ENCODE assay signal across 8 cellular contexts in genomic region chr19:2782936-2783780, GRCh38. TPM values are rescaled to one million over a fixed set of nuclear protein-coding genes. Genes with fewer than 3 reads are reported as not detected.
DNase-seq lines count a peak whose midpoint lies in the region; ATAC-seq and TF ChIP-seq lines count a peak whose summit lies in the region.

Gene SGTA (minus strand): TSS chr19:2783273. CDS start chr19:2769068, 14,205 bp downstream.

- intact Hi-C loops in breast epithelium (cut with DNase I; ENCODE audit: low total_unique reads), result loop anchor here (5.0 kb wide), 1 partner anchor 1536 kb away; the partner anchor contains the start of gene MIDN

- H3K27me3 ChIP-seq in AG04450 (ENCODE audit: control insufficient read depth, insufficient read depth, low read length) (no peaks in the 10 kb centered on the region), breast epithelium (no peaks in the 10 kb centered on the region), skeletal muscle tissue (ENCODE audit: control insufficient read depth in 3 of 3, insufficient read depth in 3 of 3, low read length in 3 of 3) (no peaks in the 10 kb centered on the region)

- peak; percentile 62 for ATAC-seq in GM18870 (IDR thresholded peaks at IDR 0.05; ENCODE audit: unreplicated experiment)
- ATAC-seq in HG03135 (IDR thresholded peaks at IDR 0.05; ENCODE audit: unreplicated experiment), result peak; percentile 78

- no peaks in the 10 kb centered on the region for H3K36me3 ChIP-seq in breast epithelium
- no peaks in the 10 kb centered on the region for H3K36me3 ChIP-seq in skeletal muscle tissue (ENCODE audit: control insufficient read depth in 3 of 3, insufficient read depth in 3 of 3, low read length in 3 of 3)

- H3K4me3 ChIP-seq in AG04450 (ENCODE audit: low read depth, low read length), result peak within 1 kb of the TSS; percentile 99
- peak within 1 kb of the TSS; percentile 88 to 99 (median 89) for H3K4me3 ChIP-seq in breast epithelium
- H3K4me3 ChIP-seq in iPS-18c (ENCODE audit: insufficient read depth, low read depth, low read length), result peak within 1 kb of the TSS; percentile 99
- H3K4me3 ChIP-seq in skeletal muscle tissue (ENCODE audit: low read length in 3 of 3), result peak within 1 kb of the TSS; percentile 80 to 98 (median 97)

- peaks cover 5% of the 10 kb centered on the region; the same call in 1 of the 2 replicates for H3K9me3 ChIP-seq in AG04450 (ENCODE audit: control insufficient read depth, insufficient read depth, low read length)
- no peaks in the 10 kb centered on the region for H3K9me3 ChIP-seq in breast epithelium
- H3K9me3 ChIP-seq in iPS-18c (ENCODE audit: control insufficient read depth, insufficient read depth, low read length), result peaks cover 2% of the 10 kb centered on the region
- H3K9me3 ChIP-seq in skeletal muscle tissue (ENCODE audit: control insufficient read depth in 3 of 3, low read length in 3 of 3), result no peaks in the 10 kb centered on the region

- DNase-seq in AG04450 (ENCODE audit: low read depth, low spot score), result peak; percentile 98
- peak; percentile 99 for DNase-seq in NCI-H2196 treated with DMSO at 0.1 percent for 48 hours (lab: John Stamatoyannopoulos, UW; ENCODE audit: unreplicated experiment)
- DNase-seq in breast epithelium (ENCODE audit: low spot score in 2 of 2), result peak; percentile 98

- peak within 1 kb of the TSS; percentile 96 to 100 (median 99) for H3K9ac ChIP-seq in skeletal muscle tissue (ENCODE audit: low read depth in 1 of 3, low read length in 3 of 3)

- TF ChIP-seq CTCF in AG04450 (IDR thresholded peaks at IDR 0.05; ENCODE audit: low read depth, low read length) (peak; percentile 53), VCaP (conservative IDR thresholded peaks at IDR 0.05) (peak; percentile 51), breast epithelium (IDR thresholded peaks at IDR 0.05) (peak in 2 of 3 donors; percentile 45 to 73)

- peak within 1 kb of the TSS; percentile 75 for H3K27ac ChIP-seq in AG04450 (ENCODE audit: low read depth, low read length)
- peak within 1 kb of the TSS; percentile 83 for H3K27ac ChIP-seq in VCaP
- peak within 1 kb of the TSS; percentile 93 to 97 for H3K27ac ChIP-seq in breast epithelium
- H3K27ac ChIP-seq in skeletal muscle tissue (ENCODE audit: low read depth, low read length), result peak within 1 kb of the TSS; percentile 97

- TF ChIP-seq POLR2A in breast epithelium (IDR thresholded peaks at IDR 0.05), result peak; percentile 84

- POLR2A ChIA-PET in AG04450 (lab: Yijun Ruan, JAX), result interaction anchor here (0.5 to 0.9 kb wide), 2 partner anchors 60 to 624 kb away, joined by 3 read pairs; no protein-coding TSS in a partner anchor

- H3K4me1 ChIP-seq in breast epithelium (peaks cover 5 to 19% of the 10 kb centered on the region in 2 donors), skeletal muscle tissue (ENCODE audit: control insufficient read depth in 3 of 3, insufficient read depth in 3 of 3, low read length in 3 of 3) (peaks cover 50 to 67% (median 58%) of the 10 kb centered on the region in 3 donors)

- CTCF ChIA-PET in AG04450 (lab: Charles Lee), result interaction anchor here (1.0 kb wide), 1 partner anchor 12 kb away, joined by 3 read pairs; no protein-coding TSS in a partner anchor

RNA-seq across cellular contexts. Expression of gene SGTA, which starts in this region (rescaled TPM):
- 44.0 and 56.5 TPM in 2 replicates for polyA plus RNA-seq in AG04450 (2011; rRNA removed)
- 21.4 and 30.9 TPM in 2 replicates for polyA minus RNA-seq in AG04450 (2011; rRNA and poly(A)+ RNA removed)
- total RNA-seq in breast epithelium (10 to 100 TPM; 40.3 to 45.2 (median 42.1) TPM), skeletal muscle tissue (25.6 TPM)

Comparison
In these comparisons a context has a peak if more than half of its experiments do, and no peak if none do; other contexts are left out.
1. Peak in every context shown above with its lines: DNase-seq, ATAC-seq, H3K4me3 ChIP-seq and H3K27ac ChIP-seq.